ENCODE assay signal across 31 cellular contexts in the genomic region with DNA sequence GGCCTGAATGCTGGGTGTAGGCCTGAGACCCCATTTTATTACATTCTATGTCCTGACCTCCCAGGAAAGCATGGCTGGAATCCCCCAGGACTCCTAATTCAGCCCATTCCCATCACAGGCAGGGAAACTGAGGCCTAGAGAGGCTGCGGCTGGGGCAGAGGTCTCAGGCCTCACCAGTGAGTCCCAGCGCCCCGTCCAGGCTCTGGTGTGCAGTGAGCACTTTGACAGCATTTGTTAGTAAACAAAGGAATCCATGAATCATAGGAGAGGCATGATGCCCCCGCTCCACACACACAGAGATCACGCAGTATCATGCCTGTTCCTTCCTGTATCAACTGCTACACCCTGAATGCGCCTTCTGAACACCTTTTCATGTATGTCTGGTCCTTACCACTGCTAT. TPM values are rescaled to one million over a fixed set of nuclear protein-coding genes. Genes with fewer than 3 reads are reported as not detected.
"Had no signal": no experiment of that assay in that cellular context is flagged by ENCODE, and none has a peak within 500 bp of the region (broad histone marks: within the 10 kb centered on the region; RNA-seq: fewer than 3 reads in every experiment).

No MANE protein-coding gene starts in this region.

- H3K27me3 Mint-ChIP-seq: activated CD4-positive, alpha-beta memory T cell treated with anti-CD3 and anti-CD28 coated beads, Interleukin-2, amount 10 ng/mL, durations not matched to agents 7 days and 5 days; activated CD4-positive, alpha-beta T cell treated with anti-CD3 and anti-CD28 coated beads for 36 hours; activated CD4-positive, alpha-beta T cell treated with anti-CD3 and anti-CD28 coated beads, Interleukin-2, amount 10 ng/mL, durations not matched to agents 24 days and 14 days; activated naive CD8-positive, alpha-beta T cell had no signal

- H3K4me3 ChIP-seq: ascending aorta, breast epithelium, cardiac muscle cell, esophagus muscularis mucosa, gastrocnemius medialis had no signal

- ATAC-seq: activated CD4-positive, alpha-beta T cell treated with anti-CD3 and anti-CD28 coated beads for 36 hours; activated T-cell treated with anti-CD3 and anti-CD28 coated beads, Interleukin-2, amount 50 U/mL, for 72 hours; effector memory CD8-positive, alpha-beta T cell; foreskin keratinocyte; gastrocnemius medialis had no signal

- H3K4me3 Mint-ChIP-seq: activated CD4-positive, alpha-beta memory T cell treated with anti-CD3 and anti-CD28 coated beads, Interleukin-2, amount 10 ng/mL, durations not matched to agents 7 days and 5 days; activated CD4-positive, alpha-beta T cell treated with anti-CD3 and anti-CD28 coated beads for 36 hours; activated CD4-positive, alpha-beta T cell treated with anti-CD3 and anti-CD28 coated beads, Interleukin-2, amount 10 ng/mL, durations not matched to agents 24 days and 14 days; activated naive CD8-positive, alpha-beta T cell; activated T-cell treated with anti-CD3 and anti-CD28 coated beads, Interleukin-2, amount 50 U/mL, for 24 hours; activated T-cell treated with anti-CD3 and anti-CD28 coated beads, Interleukin-2, amount 50 U/mL, for 72 hours; brain; central memory CD8-positive, alpha-beta T cell; effector memory CD8-positive, alpha-beta T cell had no signal

- H3K27ac ChIP-seq: ascending aorta, breast epithelium, cardiac muscle cell, esophagus muscularis mucosa, foreskin keratinocyte, gastrocnemius medialis had no signal

- H3K36me3 ChIP-seq: ascending aorta, breast epithelium, cardiac muscle cell, esophagus muscularis mucosa, gastrocnemius medialis had no signal

- H3K36me3 Mint-ChIP-seq: activated naive CD8-positive, alpha-beta T cell; brain had no signal

- DNase-seq: activated CD4-positive, alpha-beta memory T cell treated with anti-CD3 and anti-CD28 coated beads, Interleukin-2, amount 10 ng/mL, durations not matched to agents 7 days and 5 days; activated CD4-positive, alpha-beta T cell treated with anti-CD3 and anti-CD28 coated beads for 36 hours; activated CD4-positive, alpha-beta T cell treated with anti-CD3 and anti-CD28 coated beads, Interleukin-2, amount 10 ng/mL, durations not matched to agents 24 days and 14 days; activated CD4-positive, alpha-beta T cell treated with anti-CD3 and anti-CD28 coated beads, Interleukin-2, amount 50 U/mL, for 4 hours; activated CD4-positive, CD25-positive, alpha-beta regulatory T cell; activated CD4-positive, CD25-positive, alpha-beta regulatory T cell treated with anti-CD3 and anti-CD28 coated beads, Interleukin-2, amount 50 U/mL, for 72 hours; activated CD8-positive, alpha-beta memory T cell treated with anti-CD3 and anti-CD28 coated beads, Interleukin-2, amount 50 U/mL, for 48 hours; activated gamma-delta T cell; activated naive CD4-positive, alpha-beta T cell; activated naive CD4-positive, alpha-beta T cell treated with anti-CD3 and anti-CD28 coated beads, Interleukin-2, amount 50 U/mL, for 16 hours; activated T-cell treated with anti-CD3 and anti-CD28 coated beads for 4 hours; activated T-cell treated with anti-CD3 and anti-CD28 coated beads, Interleukin-2, amount 50 U/mL, for 24 hours; activated T-cell treated with anti-CD3 and anti-CD28 coated beads, Interleukin-2, amount 50 U/mL, for 72 hours; amygdala; cortex of kidney; dermis blood vessel endothelial cell; effector CD4-positive, alpha-beta T cell; effector memory CD8-positive, alpha-beta T cell; erythroblast; foreskin keratinocyte; gastrocnemius medialis; glutamatergic neuron; T-helper 2 cell had no signal

- H3K9me3 Mint-ChIP-seq: activated CD4-positive, alpha-beta memory T cell treated with anti-CD3 and anti-CD28 coated beads, Interleukin-2, amount 10 ng/mL, durations not matched to agents 7 days and 5 days; activated CD4-positive, alpha-beta T cell treated with anti-CD3 and anti-CD28 coated beads, Interleukin-2, amount 10 ng/mL, durations not matched to agents 24 days and 14 days; activated T-cell treated with anti-CD3 and anti-CD28 coated beads, Interleukin-2, amount 50 U/mL, for 24 hours; activated T-cell treated with anti-CD3 and anti-CD28 coated beads, Interleukin-2, amount 50 U/mL, for 72 hours; central memory CD8-positive, alpha-beta T cell; effector memory CD8-positive, alpha-beta T cell had no signal

- H3K4me1 Mint-ChIP-seq: activated CD4-positive, alpha-beta memory T cell treated with anti-CD3 and anti-CD28 coated beads, Interleukin-2, amount 10 ng/mL, durations not matched to agents 7 days and 5 days; activated CD4-positive, alpha-beta T cell treated with anti-CD3 and anti-CD28 coated beads for 36 hours; activated CD4-positive, alpha-beta T cell treated with anti-CD3 and anti-CD28 coated beads, Interleukin-2, amount 10 ng/mL, durations not matched to agents 24 days and 14 days had no signal

- H3K9me3 ChIP-seq: ascending aorta, breast epithelium had no signal

- H3K4me1 ChIP-seq: ascending aorta, breast epithelium, esophagus muscularis mucosa, foreskin keratinocyte, gastrocnemius medialis had no signal

- H3K27ac Mint-ChIP-seq: activated CD4-positive, alpha-beta memory T cell treated with anti-CD3 and anti-CD28 coated beads, Interleukin-2, amount 10 ng/mL, durations not matched to agents 7 days and 5 days; activated CD4-positive, alpha-beta T cell treated with anti-CD3 and anti-CD28 coated beads for 36 hours; activated CD4-positive, alpha-beta T cell treated with anti-CD3 and anti-CD28 coated beads, Interleukin-2, amount 10 ng/mL, durations not matched to agents 24 days and 14 days; activated naive CD8-positive, alpha-beta T cell; activated T-cell treated with anti-CD3 and anti-CD28 coated beads, Interleukin-2, amount 50 U/mL, for 24 hours; activated T-cell treated with anti-CD3 and anti-CD28 coated beads, Interleukin-2, amount 50 U/mL, for 72 hours; brain; effector memory CD8-positive, alpha-beta T cell had no signal

- H3K27me3 ChIP-seq: ascending aorta, cardiac muscle cell, foreskin keratinocyte had no signal

RNA-seq across cellular contexts. Expression of a gene that starts 51.4 kb away (rescaled TPM):
- total RNA-seq: activated CD4-positive, alpha-beta memory T cell treated with anti-CD3 and anti-CD28 coated beads, Interleukin-2, amount 10 ng/mL, durations not matched to agents 7 days and 5 days; activated CD4-positive, alpha-beta T cell treated with anti-CD3 and anti-CD28 coated beads for 36 hours; activated CD4-positive, alpha-beta T cell treated with anti-CD3 and anti-CD28 coated beads, Interleukin-2, amount 10 ng/mL, durations not matched to agents 24 days and 14 days; activated T-cell treated with anti-CD3 and anti-CD28 coated beads, Interleukin-2, amount 50 U/mL, for 72 hours; T-helper 1 cell treated with Interleukin-12 subunit alpha and Interleukin-12 subunit beta and Interleukin-4 antibody, amounts not matched to agents 30 ng/mL and 1 ng/mL, for 36 hours had no signal
